ENCODE assay signal across 1 cellular context in genomic region chr9:134065720-134066419, GRCh38.
A peak's percentile ranks its signal among the peaks of the same experiment; 100 is the strongest.
TF ChIP-seq lines count a peak whose summit lies in the region.

No MANE protein-coding gene starts in this region.

TF ChIP-seq in HepG2, 621 proteins besides CTCF, POLR2A, EP300 and RAD21 (continued from another document and continues in another):
- TF ChIP-seq ZNF142 (CRISPR knock-in tag; IDR thresholded peaks at IDR 0.05) (peak; percentile 28; the same call in 1 of the 2 replicates), GTF3A (CRISPR knock-in tag; conservative IDR thresholded peaks at IDR 0.05) (no peak), ATF5 (CRISPR knock-in tag; IDR thresholded peaks at IDR 0.05; ENCODE audit: low read depth) (no peak), SP1 (IDR thresholded peaks at IDR 0.05) (no peak), SP1 (CRISPR knock-in tag; IDR thresholded peaks at IDR 0.05) (no peak), SKI (IDR thresholded peaks at IDR 0.05; ENCODE audit: partially characterized antibody) (no peak), ELF4 (CRISPR knock-in tag; IDR thresholded peaks at IDR 0.05; ENCODE audit: borderline replicate concordance) (no peak), SRF (IDR thresholded peaks at IDR 0.05; ENCODE audit: low read depth, low read length) (no peak), KDM2A (CRISPR knock-in tag; IDR thresholded peaks at IDR 0.05; ENCODE audit: borderline replicate concordance, low read depth) (peak; percentile 69; the same call in 1 of the 2 replicates), NR0B2 (CRISPR knock-in tag; IDR thresholded peaks at IDR 0.05) (no peak), RCOR2 (CRISPR knock-in tag; IDR thresholded peaks at IDR 0.05) (no peak), ATAD3A (CRISPR knock-in tag; IDR thresholded peaks at IDR 0.05) (no peak), NR2F6 (IDR thresholded peaks at IDR 0.05) (peak; percentile 68), NR2F6 (CRISPR knock-in tag; IDR thresholded peaks at IDR 0.05) (peak; percentile 77), ZNF644 (CRISPR knock-in tag; IDR thresholded peaks at IDR 0.05; ENCODE audit: low read depth) (no peak), ZNF235 (CRISPR knock-in tag; IDR thresholded peaks at IDR 0.05; ENCODE audit: borderline replicate concordance) (no peak), ZNF121 (CRISPR knock-in tag; IDR thresholded peaks at IDR 0.05) (no peak), IKZF5 (CRISPR knock-in tag; IDR thresholded peaks at IDR 0.05) (no peak), THYN1 (CRISPR knock-in tag; IDR thresholded peaks at IDR 0.05; ENCODE audit: borderline replicate concordance, low read depth) (no peak), MIER3 (CRISPR knock-in tag; IDR thresholded peaks at IDR 0.05; ENCODE audit: borderline replicate concordance) (peak; percentile 58; the same call in 1 of the 2 replicates), RBFOX2 (IDR thresholded peaks at IDR 0.05; ENCODE audit: low read depth, low read length) (0 out of 2 replicates have a peak, but pooled peaks have one; percentile 3), ZNF839 (CRISPR knock-in tag; IDR thresholded peaks at IDR 0.05; ENCODE audit: borderline replicate concordance) (no peak), PAF1 (CRISPR knock-in tag; IDR thresholded peaks at IDR 0.05) (no peak), SOX5 (CRISPR knock-in tag; IDR thresholded peaks at IDR 0.05; ENCODE audit: borderline replicate concordance) (peak; percentile 66; the same call in 1 of the 2 replicates), ZNF562 (CRISPR knock-in tag; IDR thresholded peaks at IDR 0.05; ENCODE audit: borderline replicate concordance) (no peak), FUBP1 (CRISPR knock-in tag; IDR thresholded peaks at IDR 0.05; ENCODE audit: borderline replicate concordance) (no peak), TRIM24 (CRISPR knock-in tag; IDR thresholded peaks at IDR 0.05) (no peak), ZNF83 (CRISPR knock-in tag; IDR thresholded peaks at IDR 0.05; ENCODE audit: borderline replicate concordance) (no peak), ZNF292 (CRISPR knock-in tag; IDR thresholded peaks at IDR 0.05; ENCODE audit: borderline replicate concordance, low read depth) (peak; percentile 56; the same call in 1 of the 2 replicates), MXI1 (IDR thresholded peaks at IDR 0.05; ENCODE audit: borderline replicate concordance, low read depth, low read length) (peak; percentile 56; the same call in 1 of the 3 replicates), PCBP1 (IDR thresholded peaks at IDR 0.05; ENCODE audit: borderline replicate concordance, low read depth, low read length) (no peak), ZNF761 (CRISPR knock-in tag; conservative IDR thresholded peaks at IDR 0.05) (no peak), MIXL1 (CRISPR knock-in tag; IDR thresholded peaks at IDR 0.05) (no peak), ZNF205 (CRISPR knock-in tag; IDR thresholded peaks at IDR 0.05) (no peak), ZNF484 (CRISPR knock-in tag; IDR thresholded peaks at IDR 0.05; ENCODE audit: borderline replicate concordance, low read depth) (no peak), CHCHD3 (CRISPR knock-in tag; IDR thresholded peaks at IDR 0.05) (no peak), YEATS2 (CRISPR knock-in tag; IDR thresholded peaks at IDR 0.05; ENCODE audit: borderline replicate concordance) (peak; percentile 29; the same call in 1 of the 2 replicates), ARHGAP35 (CRISPR knock-in tag; IDR thresholded peaks at IDR 0.05; ENCODE audit: borderline replicate concordance) (no peak), HIVEP1 (CRISPR knock-in tag; IDR thresholded peaks at IDR 0.05) (no peak), ZBTB21 (CRISPR knock-in tag; IDR thresholded peaks at IDR 0.05) (no peak), CCDC6 (CRISPR knock-in tag; IDR thresholded peaks at IDR 0.05) (no peak), TCF7 (IDR thresholded peaks at IDR 0.05; ENCODE audit: low read depth) (no peak), ZBTB1 (CRISPR knock-in tag; IDR thresholded peaks at IDR 0.05; ENCODE audit: borderline replicate concordance) (no peak)
- TF ChIP-seq, protein P1, sequence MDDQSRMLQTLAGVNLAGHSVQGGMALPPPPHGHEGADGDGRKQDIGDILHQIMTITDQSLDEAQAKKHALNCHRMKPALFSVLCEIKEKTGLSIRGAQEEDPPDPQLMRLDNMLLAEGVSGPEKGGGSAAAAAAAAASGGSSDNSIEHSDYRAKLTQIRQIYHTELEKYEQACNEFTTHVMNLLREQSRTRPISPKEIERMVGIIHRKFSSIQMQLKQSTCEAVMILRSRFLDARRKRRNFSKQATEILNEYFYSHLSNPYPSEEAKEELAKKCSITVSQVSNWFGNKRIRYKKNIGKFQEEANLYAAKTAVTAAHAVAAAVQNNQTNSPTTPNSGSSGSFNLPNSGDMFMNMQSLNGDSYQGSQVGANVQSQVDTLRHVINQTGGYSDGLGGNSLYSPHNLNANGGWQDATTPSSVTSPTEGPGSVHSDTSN (CRISPR knock-in tag; IDR thresholded peaks at IDR 0.05; ENCODE audit: borderline replicate concordance), result no peak
- TF ChIP-seq, protein P2, sequence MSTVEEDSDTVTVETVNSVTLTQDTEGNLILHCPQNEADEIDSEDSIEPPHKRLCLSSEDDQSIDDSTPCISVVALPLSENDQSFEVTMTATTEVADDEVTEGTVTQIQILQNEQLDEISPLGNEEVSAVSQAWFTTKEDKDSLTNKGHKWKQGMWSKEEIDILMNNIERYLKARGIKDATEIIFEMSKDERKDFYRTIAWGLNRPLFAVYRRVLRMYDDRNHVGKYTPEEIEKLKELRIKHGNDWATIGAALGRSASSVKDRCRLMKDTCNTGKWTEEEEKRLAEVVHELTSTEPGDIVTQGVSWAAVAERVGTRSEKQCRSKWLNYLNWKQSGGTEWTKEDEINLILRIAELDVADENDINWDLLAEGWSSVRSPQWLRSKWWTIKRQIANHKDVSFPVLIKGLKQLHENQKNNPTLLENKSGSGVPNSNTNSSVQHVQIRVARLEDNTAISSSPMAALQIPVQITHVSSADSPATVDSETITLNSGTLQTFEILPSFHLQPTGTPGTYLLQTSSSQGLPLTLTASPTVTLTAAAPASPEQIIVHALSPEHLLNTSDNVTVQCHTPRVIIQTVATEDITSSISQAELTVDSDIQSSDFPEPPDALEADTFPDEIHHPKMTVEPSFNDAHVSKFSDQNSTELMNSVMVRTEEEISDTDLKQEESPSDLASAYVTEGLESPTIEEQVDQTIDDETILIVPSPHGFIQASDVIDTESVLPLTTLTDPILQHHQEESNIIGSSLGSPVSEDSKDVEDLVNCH (CRISPR knock-in tag; IDR thresholded peaks at IDR 0.05), result no peak
- TF ChIP-seq, protein P3, sequence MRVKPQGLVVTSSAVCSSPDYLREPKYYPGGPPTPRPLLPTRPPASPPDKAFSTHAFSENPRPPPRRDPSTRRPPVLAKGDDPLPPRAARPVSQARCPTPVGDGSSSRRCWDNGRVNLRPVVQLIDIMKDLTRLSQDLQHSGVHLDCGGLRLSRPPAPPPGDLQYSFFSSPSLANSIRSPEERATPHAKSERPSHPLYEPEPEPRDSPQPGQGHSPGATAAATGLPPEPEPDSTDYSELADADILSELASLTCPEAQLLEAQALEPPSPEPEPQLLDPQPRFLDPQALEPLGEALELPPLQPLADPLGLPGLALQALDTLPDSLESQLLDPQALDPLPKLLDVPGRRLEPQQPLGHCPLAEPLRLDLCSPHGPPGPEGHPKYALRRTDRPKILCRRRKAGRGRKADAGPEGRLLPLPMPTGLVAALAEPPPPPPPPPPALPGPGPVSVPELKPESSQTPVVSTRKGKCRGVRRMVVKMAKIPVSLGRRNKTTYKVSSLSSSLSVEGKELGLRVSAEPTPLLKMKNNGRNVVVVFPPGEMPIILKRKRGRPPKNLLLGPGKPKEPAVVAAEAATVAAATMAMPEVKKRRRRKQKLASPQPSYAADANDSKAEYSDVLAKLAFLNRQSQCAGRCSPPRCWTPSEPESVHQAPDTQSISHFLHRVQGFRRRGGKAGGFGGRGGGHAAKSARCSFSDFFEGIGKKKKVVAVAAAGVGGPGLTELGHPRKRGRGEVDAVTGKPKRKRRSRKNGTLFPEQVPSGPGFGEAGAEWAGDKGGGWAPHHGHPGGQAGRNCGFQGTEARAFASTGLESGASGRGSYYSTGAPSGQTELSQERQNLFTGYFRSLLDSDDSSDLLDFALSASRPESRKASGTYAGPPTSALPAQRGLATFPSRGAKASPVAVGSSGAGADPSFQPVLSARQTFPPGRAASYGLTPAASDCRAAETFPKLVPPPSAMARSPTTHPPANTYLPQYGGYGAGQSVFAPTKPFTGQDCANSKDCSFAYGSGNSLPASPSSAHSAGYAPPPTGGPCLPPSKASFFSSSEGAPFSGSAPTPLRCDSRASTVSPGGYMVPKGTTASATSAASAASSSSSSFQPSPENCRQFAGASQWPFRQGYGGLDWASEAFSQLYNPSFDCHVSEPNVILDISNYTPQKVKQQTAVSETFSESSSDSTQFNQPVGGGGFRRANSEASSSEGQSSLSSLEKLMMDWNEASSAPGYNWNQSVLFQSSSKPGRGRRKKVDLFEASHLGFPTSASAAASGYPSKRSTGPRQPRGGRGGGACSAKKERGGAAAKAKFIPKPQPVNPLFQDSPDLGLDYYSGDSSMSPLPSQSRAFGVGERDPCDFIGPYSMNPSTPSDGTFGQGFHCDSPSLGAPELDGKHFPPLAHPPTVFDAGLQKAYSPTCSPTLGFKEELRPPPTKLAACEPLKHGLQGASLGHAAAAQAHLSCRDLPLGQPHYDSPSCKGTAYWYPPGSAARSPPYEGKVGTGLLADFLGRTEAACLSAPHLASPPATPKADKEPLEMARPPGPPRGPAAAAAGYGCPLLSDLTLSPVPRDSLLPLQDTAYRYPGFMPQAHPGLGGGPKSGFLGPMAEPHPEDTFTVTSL (CRISPR knock-in tag; IDR thresholded peaks at IDR 0.05; ENCODE audit: borderline replicate concordance), result 0 out of 2 replicates have a peak, but pooled peaks have one; percentile 52
- TF ChIP-seq, protein P4, sequence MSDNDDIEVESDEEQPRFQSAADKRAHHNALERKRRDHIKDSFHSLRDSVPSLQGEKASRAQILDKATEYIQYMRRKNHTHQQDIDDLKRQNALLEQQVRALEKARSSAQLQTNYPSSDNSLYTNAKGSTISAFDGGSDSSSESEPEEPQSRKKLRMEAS (IDR thresholded peaks at IDR 0.05), result no peak
